In genomic region chr5:10588779-10589447, GRCh38 we compare ENCODE assay signal across 13 cellular contexts. TPM values are rescaled to one million over a fixed set of nuclear protein-coding genes. Genes with fewer than 3 reads are reported as not detected.
DNase-seq lines count a peak whose midpoint lies in the region; ATAC-seq, FAIRE-seq and TF ChIP-seq lines count a peak whose summit lies in the region.
"Had no signal": no experiment of that assay in that cellular context is flagged by ENCODE, and none has a peak within 500 bp of the region (broad histone marks: within the 10 kb centered on the region; RNA-seq: fewer than 3 reads in every experiment).

No MANE protein-coding gene starts in this region.

- no peak for TF ChIP-seq EP300 in gastroesophageal sphincter (IDR thresholded peaks at IDR 0.05)

- peaks cover 16% of the 10 kb centered on the region for H3F3A ChIP-seq in smooth muscle cell (ENCODE audit: low read depth)

- peaks cover 8% of the 10 kb centered on the region for H3K79me2 ChIP-seq in smooth muscle cell (ENCODE audit: low read depth)

- H2AFZ ChIP-seq in smooth muscle cell (ENCODE audit: low read depth), result no peak overlapping the region

- peak; percentile 29 for TF ChIP-seq POLR2A in erythroblast (IDR thresholded peaks at IDR 0.05; ENCODE audit: low read length)
- TF ChIP-seq POLR2A in gastroesophageal sphincter (IDR thresholded peaks at IDR 0.05), result no peak

- H3K4me1 ChIP-seq in BLaER1, result peaks cover 67% of the 10 kb centered on the region
- no peaks in the 10 kb centered on the region for H3K4me1 ChIP-seq in gastroesophageal sphincter
- H3K4me1 ChIP-seq in smooth muscle cell (ENCODE audit: low read depth), result peaks cover 11% of the 10 kb centered on the region

- no peak overlapping the region for H3K9ac ChIP-seq in BLaER1
- H3K9ac ChIP-seq in smooth muscle cell (ENCODE audit: low read depth), result no peak overlapping the region

- no peak overlapping the region for H3K4me3 ChIP-seq in BLaER1
- H3K4me3 ChIP-seq in gastroesophageal sphincter, result no peak overlapping the region
- no peak overlapping the region for H3K4me3 ChIP-seq in smooth muscle cell
- H3K4me3 ChIP-seq: heart right ventricle had no signal

- TF ChIP-seq CTCF in gastroesophageal sphincter (IDR thresholded peaks at IDR 0.05) (no peak), smooth muscle cell (IDR thresholded peaks at IDR 0.05; ENCODE audit: borderline replicate concordance, insufficient read depth, poor library complexity, severe bottlenecking) (no peak)

- H4K20me1 ChIP-seq in BLaER1, result peaks cover 95% of the 10 kb centered on the region
- no peaks in the 10 kb centered on the region for H4K20me1 ChIP-seq in smooth muscle cell (ENCODE audit: low read depth)

- H3K4me2 ChIP-seq in BLaER1 (peak overlapping the region; percentile 20), smooth muscle cell (no peak overlapping the region)

- H3K36me3 ChIP-seq in BLaER1, result peaks cover 30% of the 10 kb centered on the region
- H3K36me3 ChIP-seq in gastroesophageal sphincter, result no peaks in the 10 kb centered on the region
- H3K36me3 ChIP-seq in smooth muscle cell (ENCODE audit: low read depth), result no peaks in the 10 kb centered on the region
- H3K36me3 ChIP-seq: heart right ventricle had no signal

- H3K27ac ChIP-seq in BLaER1, result no peak overlapping the region
- H3K27ac ChIP-seq in gastroesophageal sphincter, result no peak overlapping the region
- no peak overlapping the region for H3K27ac ChIP-seq in smooth muscle cell (ENCODE audit: low read depth)

- H3K27me3 ChIP-seq in BLaER1, result no peaks in the 10 kb centered on the region
- peaks cover 10% of the 10 kb centered on the region for H3K27me3 ChIP-seq in gastroesophageal sphincter
- no peaks in the 10 kb centered on the region for H3K27me3 ChIP-seq in smooth muscle cell (ENCODE audit: low read depth)
- H3K27me3 ChIP-seq: heart right ventricle had no signal

- H3K9me3 ChIP-seq in BLaER1 (peaks cover 8% of the 10 kb centered on the region), gastroesophageal sphincter (peaks cover 0 to 9% (median 0%) of the 10 kb centered on the region in 3 donors), smooth muscle cell (replicated peaks; ENCODE audit: low read depth) (no peaks in the 10 kb centered on the region)

- ATAC-seq in GM21367 (IDR thresholded peaks at IDR 0.05; ENCODE audit: unreplicated experiment), result no peak
- no peak for ATAC-seq in gastroesophageal sphincter

- peak; percentile 81 for FAIRE-seq in GM19239 (lab: Jason Lieb, UNC)

- DNase-seq in GM19239 (ENCODE audit: insufficient read length, low spot score) (no peak), NCI-H2171 (lab: John Stamatoyannopoulos, UW) (peak; percentile 26), erythroblast (lab: John Stamatoyannopoulos, UW) (peak; percentile 60 to 89), smooth muscle cell (lab: John Stamatoyannopoulos, UW; ENCODE audit: unreplicated experiment) (no peak), SKM-1 (lab: John Stamatoyannopoulos, UW; ENCODE audit: unreplicated experiment) (no peak)
- DNase-seq: effector CD4-positive, alpha-beta T cell; heart right ventricle; MM.1S; NK-92 treated with Interleukin-12 subunit alpha and Interleukin-12 subunit beta, amount 100 ng/mL, for 24 hours; T-helper 2 cell had no signal

- WGBS in gastroesophageal sphincter (ENCODE audit: low coverage in 1 of 2), 2 donors, result 50 to 63% methylated on average over 7 to 8 of the region's 11 CpGs
- 55% methylated on average over 11 of the region's 11 CpGs for WGBS in smooth muscle cell (ENCODE audit: low lambda C conversion rate)

RNA-seq across cellular contexts. Expression of gene ANKRD33B, which starts 25.0 kb away (rescaled TPM):
- 10 to 100 TPM in 1 of 4 donors, 1 to 10 TPM in 3; 4.4 to 17.2 (median 5.9) TPM for total RNA-seq in gastroesophageal sphincter
- 2.2 TPM in 2 replicates for total RNA-seq in smooth muscle cell
- 1.1 and 1.2 TPM in 2 replicates for polyA plus RNA-seq in smooth muscle cell

Comparison
In these comparisons a context has a peak if more than half of its experiments do, and no peak if none do; other contexts are left out.
1. DNase-seq: peak in NCI-H2171 (single experiment) and erythroblast (2 of 2); none in GM19239 (single experiment), smooth muscle cell (single experiment) and SKM-1 (single experiment).